ENCODE assay signal across 17 cellular contexts in genomic region chr18:22900558-22901183, GRCh38. TPM values are rescaled to one million over a fixed set of nuclear protein-coding genes. Genes with fewer than 3 reads are reported as not detected.
DNase-seq lines count a peak whose midpoint lies in the region; ATAC-seq and TF ChIP-seq lines count a peak whose summit lies in the region.
"Had no signal": no experiment of that assay in that cellular context is flagged by ENCODE, and none has a peak within 500 bp of the region (broad histone marks: within the 10 kb centered on the region; RNA-seq: fewer than 3 reads in every experiment).

No MANE protein-coding gene starts in this region.

- 49 to 60% methylated on average over 1 to 5 of the region's 5 CpGs for WGBS in thyroid gland, 2 donors

- H3K36me3 ChIP-seq in thyroid gland: no peaks in the 10 kb centered on the region

- no peaks in the 10 kb centered on the region for H3K9me3 ChIP-seq in thyroid gland

- H3K27me3 ChIP-seq in thyroid gland: no peaks in the 10 kb centered on the region

- DNase-seq in Right ventricle myocardium superior: peak; percentile 54
- no peak for DNase-seq in Right ventricle myocardium inferior (ENCODE audit: missing footprints)
- peak; percentile 59 to 78 for DNase-seq in NCI-H446 (lab: John Stamatoyannopoulos, UW)
- peak; percentile 27 for DNase-seq in left cardiac atrium
- DNase-seq in thyroid gland: peak; percentile 85 to 93
- no peak for DNase-seq in SIG-M5 treated with dmso at 0.1 percent for 504 hours (lab: John Stamatoyannopoulos, UW; ENCODE audit: unreplicated experiment)
- DNase-seq in HUDEP-2 (lab: John Stamatoyannopoulos, UW; ENCODE audit: unreplicated experiment in 76 of 76): no peak
- DNase-seq: activated CD4-positive, alpha-beta T cell treated with anti-CD3 and anti-CD28 coated beads, Interleukin-2, amount 50 U/mL, for 48 hours; activated T-cell treated with anti-CD3 and anti-CD28 coated beads, Interleukin-2, amount 50 U/mL, for 72 hours; endodermal cell; Kasumi-1; NCI-H526 treated with DMSO at 0.1 percent for 48 hours; nephron progenitor cell; PC-3; stimulated activated CD4-positive, alpha-beta T cell treated with anti-CD3 and anti-CD28 coated beads, Interleukin-4, amount 100 ng/mL, for 24 hours had no signal

- intact Hi-C loops in Right ventricle myocardium superior (cut with DNase I) (no loop called here), Right ventricle myocardium inferior (cut with DNase I) (no loop called here), left cardiac atrium (cut with DNase I) (no loop called here), thyroid gland (cut with DNase I) (no loop called here)

- ATAC-seq in Right ventricle myocardium superior (ENCODE audit: poor library complexity) (peak; percentile 84), Right ventricle myocardium inferior (no peak), left cardiac atrium (peak; percentile 35 to 65), HG03469 (IDR thresholded peaks at IDR 0.05; ENCODE audit: unreplicated experiment) (no peak)
- ATAC-seq: activated T-cell treated with anti-CD3 and anti-CD28 coated beads, Interleukin-2, amount 50 U/mL, for 72 hours; PC-3 had no signal

- no peak for TF ChIP-seq CTCF in thyroid gland (IDR thresholded peaks at IDR 0.05)

- TF ChIP-seq POLR2A in thyroid gland (IDR thresholded peaks at IDR 0.05): peak in 1 of 2 donors; percentile 33

- no peak overlapping the region for H3K4me3 ChIP-seq in thyroid gland (replicated peaks in 1 of 3)

- peak overlapping the region in 1 of 3 donors; percentile 47 for H3K27ac ChIP-seq in thyroid gland
- H3K27ac ChIP-seq: HL-60 had no signal

- H3K4me1 ChIP-seq in thyroid gland: peaks cover 6 to 10% of the 10 kb centered on the region in 2 donors

RNA-seq across cellular contexts. Expression of gene RBBP8, which starts 32.5 kb away (rescaled TPM):
- total RNA-seq in Right ventricle myocardium superior (4.5 TPM), Right ventricle myocardium inferior (5.1 TPM), left cardiac atrium (1 to 10 TPM; 7.9 to 9.2 TPM), thyroid gland (10 to 100 TPM; 29.2 to 51.3 (median 42.5) TPM)

Comparison
In these comparisons a context has a peak if more than half of its experiments do, and no peak if none do; other contexts are left out.
1. ATAC-seq: peak in Right ventricle myocardium superior (single experiment) and left cardiac atrium (2 of 2); none in Right ventricle myocardium inferior (single experiment) and HG03469 (single experiment).
2. DNase-seq: peak in Right ventricle myocardium superior (single experiment), NCI-H446 (2 of 2), left cardiac atrium (single experiment) and thyroid gland (2 of 2); none in Right ventricle myocardium inferior (single experiment), SIG-M5 treated with dmso at 0.1 percent for 504 hours (single experiment) and HUDEP-2 (0 of 76).